Comparison of ENCODE assay signal across 27 cellular contexts in the genomic region with DNA sequence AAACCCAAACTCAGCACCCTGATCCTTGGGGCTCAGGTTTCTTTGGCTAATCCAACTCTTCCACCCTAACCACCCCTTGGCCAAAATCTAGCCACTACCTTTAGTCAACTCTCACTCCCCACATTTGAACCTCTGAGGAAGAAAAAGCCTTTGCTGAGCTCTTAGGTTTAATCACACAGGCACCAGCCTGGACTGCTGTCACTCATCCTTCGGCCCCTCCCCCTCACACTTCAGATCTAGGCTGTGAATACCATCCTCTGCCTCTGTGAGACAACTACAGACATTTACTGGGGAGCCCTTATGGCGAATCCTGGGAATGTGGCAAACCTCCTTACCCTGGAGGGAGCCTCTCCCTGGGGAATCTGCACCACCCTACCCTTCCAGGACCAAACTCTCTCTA. TPM values are rescaled to one million over a fixed set of nuclear protein-coding genes. Genes with fewer than 3 reads are reported as not detected.
DNase-seq lines count a peak whose midpoint lies in the region; ATAC-seq and TF ChIP-seq lines count a peak whose summit lies in the region.
"Had no signal": no experiment of that assay in that cellular context is flagged by ENCODE, and none has a peak within 500 bp of the region (broad histone marks: within the 10 kb centered on the region; RNA-seq: fewer than 3 reads in every experiment).

No MANE protein-coding gene starts in this region.

- CTCF ChIA-PET in activated CD4-positive, alpha-beta memory T cell treated with anti-CD3 and anti-CD28 coated beads for 36 hours (lab: Charles Lee) = interaction anchor here (1.3 to 13.2 kb wide), 5 partner anchors 15 to 164 kb away, joined by 3 to 257 read pairs (median 63); partner anchors contain the start of gene BCL6B

- TF ChIP-seq CTCF in dorsolateral prefrontal cortex (IDR thresholded peaks at IDR 0.05 in 54 of 56, conservative IDR thresholded peaks at IDR 0.05 in 2 of 56; ENCODE audit: low read depth in 1 of 56, partially characterized antibody in 56 of 56) = no peak

- H3K27ac ChIP-seq in dorsolateral prefrontal cortex = no peak overlapping the region
- H3K27ac ChIP-seq: 22Rv1, body of pancreas, colonic mucosa, KMS-11, ovary, PC-9, upper lobe of right lung had no signal

- H3K27me3 ChIP-seq in dorsolateral prefrontal cortex = no peaks in the 10 kb centered on the region
- H3K27me3 ChIP-seq: body of pancreas, colonic mucosa, ovary, upper lobe of right lung had no signal

- no peaks in the 10 kb centered on the region for H3K9me3 Mint-ChIP-seq in naive thymus-derived CD8-positive, alpha-beta T cell
- H3K9me3 Mint-ChIP-seq in activated CD4-positive, alpha-beta memory T cell treated with anti-CD3 and anti-CD28 coated beads for 36 hours = no peaks in the 10 kb centered on the region
- H3K9me3 Mint-ChIP-seq: activated CD4-positive, alpha-beta T cell treated with anti-CD3 and anti-CD28 coated beads, Interleukin-2, amount 10 ng/mL, durations not matched to agents 7 days and 5 days; activated naive CD8-positive, alpha-beta T cell treated with anti-CD3 and anti-CD28 coated beads, Interleukin-2, amount 10 ng/mL, durations not matched to agents 7 days and 5 days; T-helper 1 cell treated with Interleukin-12 subunit alpha and Interleukin-12 subunit beta and Interleukin-4 antibody, amounts not matched to agents 30 μg/mL and 1 μg/mL, for 36 hours had no signal

- no peak for ATAC-seq in naive thymus-derived CD8-positive, alpha-beta T cell
- ATAC-seq: body of pancreas, upper lobe of right lung had no signal

- H3K4me3 ChIP-seq in dorsolateral prefrontal cortex = no peak overlapping the region
- H3K4me3 ChIP-seq: body of pancreas, colonic mucosa, ovary, PC-9, upper lobe of right lung had no signal

- H3K4me3 Mint-ChIP-seq in naive thymus-derived CD8-positive, alpha-beta T cell = no peak overlapping the region
- H3K4me3 Mint-ChIP-seq in activated CD4-positive, alpha-beta memory T cell treated with anti-CD3 and anti-CD28 coated beads for 36 hours = no peak overlapping the region
- H3K4me3 Mint-ChIP-seq: activated CD4-positive, alpha-beta T cell treated with anti-CD3 and anti-CD28 coated beads, Interleukin-2, amount 10 ng/mL, durations not matched to agents 7 days and 5 days; activated naive CD8-positive, alpha-beta T cell treated with anti-CD3 and anti-CD28 coated beads, Interleukin-2, amount 10 ng/mL, durations not matched to agents 7 days and 5 days; T-helper 1 cell treated with Interleukin-12 subunit alpha and Interleukin-12 subunit beta and Interleukin-4 antibody, amounts not matched to agents 30 μg/mL and 1 μg/mL, for 36 hours had no signal

- H3K4me1 Mint-ChIP-seq in naive thymus-derived CD8-positive, alpha-beta T cell = peaks cover 23 to 54% (median 48%) of the 10 kb centered on the region in 4 donors
- H3K4me1 Mint-ChIP-seq in activated CD4-positive, alpha-beta memory T cell treated with anti-CD3 and anti-CD28 coated beads for 36 hours (ENCODE audit: low read depth) = peaks cover 44% of the 10 kb centered on the region

- peaks cover 0 to 49% (median 5%) of the 10 kb centered on the region in 3 donors for H3K36me3 Mint-ChIP-seq in naive thymus-derived CD8-positive, alpha-beta T cell
- peaks cover 11% of the 10 kb centered on the region for H3K36me3 Mint-ChIP-seq in activated CD4-positive, alpha-beta memory T cell treated with anti-CD3 and anti-CD28 coated beads for 36 hours

- no peaks in the 10 kb centered on the region for H3K27me3 Mint-ChIP-seq in naive thymus-derived CD8-positive, alpha-beta T cell
- H3K27me3 Mint-ChIP-seq in activated CD4-positive, alpha-beta memory T cell treated with anti-CD3 and anti-CD28 coated beads for 36 hours = no peaks in the 10 kb centered on the region
- H3K27me3 Mint-ChIP-seq: activated CD4-positive, alpha-beta T cell treated with anti-CD3 and anti-CD28 coated beads, Interleukin-2, amount 10 ng/mL, durations not matched to agents 7 days and 5 days; activated naive CD8-positive, alpha-beta T cell treated with anti-CD3 and anti-CD28 coated beads, Interleukin-2, amount 10 ng/mL, durations not matched to agents 7 days and 5 days had no signal

- POLR2A ChIA-PET in naive thymus-derived CD8-positive, alpha-beta T cell (lab: Charles Lee) = no interaction called here
- POLR2A ChIA-PET in activated CD4-positive, alpha-beta memory T cell treated with anti-CD3 and anti-CD28 coated beads for 36 hours (lab: Charles Lee) = no interaction called here

- intact Hi-C loops in dorsolateral prefrontal cortex (cut with DNase I) = loop anchor here (2.0 to 5.0 kb wide), 5 partner anchors 94 to 340 kb away; no protein-coding TSS in a partner anchor
- intact Hi-C loops in activated CD4-positive, alpha-beta memory T cell treated with anti-CD3 and anti-CD28 coated beads for 36 hours (cut with micrococcal nuclease) = no loop called here

- peak overlapping the region in 6 of 10 donors; percentile 1 to 91 (median 36) for H3K27ac Mint-ChIP-seq in naive thymus-derived CD8-positive, alpha-beta T cell
- H3K27ac Mint-ChIP-seq in activated CD4-positive, alpha-beta memory T cell treated with anti-CD3 and anti-CD28 coated beads for 36 hours = no peak overlapping the region
- H3K27ac Mint-ChIP-seq: activated CD4-positive, alpha-beta T cell treated with anti-CD3 and anti-CD28 coated beads, Interleukin-2, amount 10 ng/mL, durations not matched to agents 7 days and 5 days; activated naive CD8-positive, alpha-beta T cell treated with anti-CD3 and anti-CD28 coated beads, Interleukin-2, amount 10 ng/mL, durations not matched to agents 7 days and 5 days; T-helper 1 cell treated with Interleukin-12 subunit alpha and Interleukin-12 subunit beta and Interleukin-4 antibody, amounts not matched to agents 30 μg/mL and 1 μg/mL, for 36 hours had no signal

- DNase-seq in NCI-H82 (lab: John Stamatoyannopoulos, UW) (peak; percentile 17), NCI-H82 treated with DMSO at 0.1 percent for 48 hours (lab: John Stamatoyannopoulos, UW; ENCODE audit: unreplicated experiment) (no peak), OCI-M1 (lab: John Stamatoyannopoulos, UW) (peak; percentile 17), dorsolateral prefrontal cortex (no peak)
- DNase-seq in naive thymus-derived CD8-positive, alpha-beta T cell = no peak
- no peak for DNase-seq in activated CD4-positive, alpha-beta memory T cell treated with anti-CD3 and anti-CD28 coated beads for 36 hours
- DNase-seq: activated CD4-positive, alpha-beta T cell treated with anti-CD3 and anti-CD28 coated beads, Interleukin-2, amount 10 ng/mL, durations not matched to agents 7 days and 5 days; activated naive CD8-positive, alpha-beta T cell treated with anti-CD3 and anti-CD28 coated beads, Interleukin-2, amount 10 ng/mL, durations not matched to agents 7 days and 5 days; body of pancreas; Calu3; colonic mucosa; H7; mesenchymal stem cell; NCI-H1694 treated with DMSO at 0.1 percent for 48 hours; NCI-H2227 treated with DMSO at 0.1 percent for 48 hours; NCI-H774; ovary; PC-9; right cardiac atrium; stimulated activated CD4-positive, alpha-beta T cell treated with anti-CD3 and anti-CD28 coated beads, Interleukin-12 subunit alpha, Interleukin-12 subunit beta, amount 100 ng/mL, for 4 hours; upper lobe of right lung had no signal

RNA-seq across cellular contexts. Expression of gene RNASEK, which starts 5.3 kb away (rescaled TPM):
- total RNA-seq in naive thymus-derived CD8-positive, alpha-beta T cell = 100 to 1,000 TPM; 117 to 120 TPM
- 100 to 1,000 TPM; 477 to 597 (median 559) TPM for polyA plus RNA-seq in naive thymus-derived CD8-positive, alpha-beta T cell
- 100 to 1,000 TPM; 128 to 301 (median 209) TPM for total RNA-seq in dorsolateral prefrontal cortex
- total RNA-seq in activated CD4-positive, alpha-beta memory T cell treated with anti-CD3 and anti-CD28 coated beads for 36 hours = 100 to 1,000 TPM; 175 to 180 TPM

RNA-seq across cellular contexts. Expression of gene ALOX12, which starts 11.3 kb away (rescaled TPM):
- total RNA-seq in naive thymus-derived CD8-positive, alpha-beta T cell = not detected
- polyA plus RNA-seq in naive thymus-derived CD8-positive, alpha-beta T cell = under 1 TPM; 0.09 to 0.31 (median 0.12) TPM
- 1 to 10 TPM in 2 of 120 experiments, under 1 TPM in 27, not detected in 91; 0.18 to 1.8 (median 0.47) TPM for total RNA-seq in dorsolateral prefrontal cortex
- total RNA-seq in activated CD4-positive, alpha-beta memory T cell treated with anti-CD3 and anti-CD28 coated beads for 36 hours = not detected
- total RNA-seq: activated CD4-positive, alpha-beta T cell treated with anti-CD3 and anti-CD28 coated beads, Interleukin-2, amount 10 ng/mL, durations not matched to agents 7 days and 5 days; activated naive CD8-positive, alpha-beta T cell treated with anti-CD3 and anti-CD28 coated beads, Interleukin-2, amount 10 ng/mL, durations not matched to agents 7 days and 5 days; body of pancreas; Calu3; Daoy; HT1080; PC-9; subcutaneous adipose tissue had no signal

RNA-seq across cellular contexts. Expression of gene BCL6B, which starts 15.7 kb away (rescaled TPM):
- total RNA-seq in naive thymus-derived CD8-positive, alpha-beta T cell = not detected
- not detected for polyA plus RNA-seq in naive thymus-derived CD8-positive, alpha-beta T cell
- total RNA-seq in dorsolateral prefrontal cortex = 10 to 100 TPM in 7 of 120 experiments, 1 to 10 TPM in 108, under 1 TPM in 5; 0.39 to 16.5 (median 3.9) TPM
- total RNA-seq in activated CD4-positive, alpha-beta memory T cell treated with anti-CD3 and anti-CD28 coated beads for 36 hours = 1 to 10 TPM in 1 of 2 experiments, under 1 TPM in 1; 0.53 to 1.3 TPM
- total RNA-seq: Calu3, Daoy, HT1080 had no signal

RNA-seq across cellular contexts. Expression of gene SLC16A13, which starts 28.7 kb away (rescaled TPM):
- total RNA-seq in naive thymus-derived CD8-positive, alpha-beta T cell = 10 to 100 TPM; 11.5 to 14.7 TPM
- 1 to 10 TPM in 1 of 3 donors, under 1 TPM in 2; 0.93 to 1.2 (median 0.97) TPM for polyA plus RNA-seq in naive thymus-derived CD8-positive, alpha-beta T cell
- total RNA-seq in dorsolateral prefrontal cortex = 1 to 10 TPM in 108 of 120 experiments, under 1 TPM in 12; 0.55 to 4.2 (median 1.7) TPM
- total RNA-seq in activated CD4-positive, alpha-beta memory T cell treated with anti-CD3 and anti-CD28 coated beads for 36 hours = 10 to 100 TPM; 10.4 to 10.7 TPM

RNA-seq across cellular contexts. Expression of gene SLC16A11, which starts 36.7 kb away (rescaled TPM):
- total RNA-seq in naive thymus-derived CD8-positive, alpha-beta T cell = 1 to 10 TPM; 2.8 to 3.5 TPM
- 1 to 10 TPM; 2.0 to 2.2 (median 2.0) TPM for polyA plus RNA-seq in naive thymus-derived CD8-positive, alpha-beta T cell
- total RNA-seq in dorsolateral prefrontal cortex = 1 to 10 TPM in 116 of 120 experiments, under 1 TPM in 4; 0.57 to 6.4 (median 2.4) TPM
- total RNA-seq in activated CD4-positive, alpha-beta memory T cell treated with anti-CD3 and anti-CD28 coated beads for 36 hours = 1 to 10 TPM; 1.4 to 1.5 TPM
- total RNA-seq: activated CD4-positive, alpha-beta T cell treated with anti-CD3 and anti-CD28 coated beads, Interleukin-2, amount 10 ng/mL, durations not matched to agents 7 days and 5 days; Calu3; Daoy; HT1080; PC-9 had no signal

Comparison
In these comparisons a context has a peak if more than half of its experiments do, and no peak if none do; other contexts are left out.
1. DNase-seq: peak in NCI-H82 (single experiment) and OCI-M1 (single experiment); none in NCI-H82 treated with DMSO at 0.1 percent for 48 hours (single experiment), naive thymus-derived CD8-positive, alpha-beta T cell (0 of 10), dorsolateral prefrontal cortex (0 of 10) and activated CD4-positive, alpha-beta memory T cell treated with anti-CD3 and anti-CD28 coated beads for 36 hours (single experiment).